ENCODE assay signal across 20 cellular contexts in genomic region chr9:99046542-99047071, GRCh38.
"Had no signal": no experiment of that assay in that cellular context is flagged by ENCODE, and none has a peak within 500 bp of the region (broad histone marks: within the 10 kb centered on the region; RNA-seq: fewer than 3 reads in every experiment).

No MANE protein-coding gene starts in this region.

- ATAC-seq: body of pancreas, SK-N-SH treated with all-trans-retinoic acid at 6 μM for 48 hours had no signal

- H3K27me3 Mint-ChIP-seq: activated CD4-positive, alpha-beta memory T cell treated with anti-CD3 and anti-CD28 coated beads, Interleukin-2, amount 10 ng/mL, durations not matched to agents 7 days and 5 days; activated naive CD4-positive, alpha-beta T cell treated with anti-CD3 and anti-CD28 coated beads, Interleukin-2, amount 50 U/mL, for 24 hours; naive B cell had no signal

- H3K4me3 ChIP-seq: body of pancreas, suprapubic skin had no signal

- H3K27ac Mint-ChIP-seq: activated CD4-positive, alpha-beta memory T cell treated with anti-CD3 and anti-CD28 coated beads, Interleukin-2, amount 10 ng/mL, durations not matched to agents 7 days and 5 days; activated naive CD4-positive, alpha-beta T cell treated with anti-CD3 and anti-CD28 coated beads, Interleukin-2, amount 50 U/mL, for 24 hours; mesothelial cell of epicardium; naive B cell; WTC11 had no signal

- H3K4me3 Mint-ChIP-seq: activated CD4-positive, alpha-beta memory T cell treated with anti-CD3 and anti-CD28 coated beads, Interleukin-2, amount 10 ng/mL, durations not matched to agents 7 days and 5 days; activated naive CD4-positive, alpha-beta T cell treated with anti-CD3 and anti-CD28 coated beads, Interleukin-2, amount 50 U/mL, for 24 hours; mesothelial cell of epicardium; WTC11 had no signal

- H3K36me3 ChIP-seq: neutrophil had no signal

- H3K27me3 ChIP-seq: body of pancreas, suprapubic skin had no signal

- H3K36me3 Mint-ChIP-seq: WTC11 had no signal

- H3K9me3 ChIP-seq: neutrophil, suprapubic skin had no signal

- H3K27ac ChIP-seq: body of pancreas, neutrophil, suprapubic skin had no signal

- DNase-seq: activated CD4-positive, alpha-beta memory T cell treated with anti-CD3 and anti-CD28 coated beads, Interleukin-2, amount 10 ng/mL, durations not matched to agents 7 days and 5 days; activated CD4-positive, alpha-beta T cell treated with anti-CD3 and anti-CD28 coated beads for 4 hours; activated CD8-positive, alpha-beta memory T cell treated with anti-CD3 and anti-CD28 coated beads, Interleukin-2, amount 50 U/mL, for 4 hours; activated effector memory CD4-positive, alpha-beta T cell treated with anti-CD3 and anti-CD28 coated beads, Interleukin-2, amount 50 U/mL, for 16 hours; activated T-cell treated with anti-CD3 and anti-CD28 coated beads, Interleukin-2, amount 50 U/mL, for 48 hours; amygdala; body of pancreas; foreskin fibroblast; naive B cell; retina; stimulated activated CD4-positive, alpha-beta T cell treated with anti-CD3 and anti-CD28 coated beads, Interleukin-15, amount 100 ng/mL, for 24 hours; stimulated activated CD4-positive, alpha-beta T cell treated with anti-CD3 and anti-CD28 coated beads, Interleukin-4, amount 100 ng/mL, for 1 hour; stimulated activated naive CD4-positive, alpha-beta T cell; T-helper 2 cell had no signal
